In genomic region chr16:8867483-8868271, GRCh38 we compare ENCODE assay signal across 9 cellular contexts. TPM values are rescaled to one million over a fixed set of nuclear protein-coding genes. Genes with fewer than 3 reads are reported as not detected.
DNase-seq lines count a peak whose midpoint lies in the region; ATAC-seq, FAIRE-seq and TF ChIP-seq lines count a peak whose summit lies in the region.
"Had no signal": no experiment of that assay in that cellular context is flagged by ENCODE, and none has a peak within 500 bp of the region (broad histone marks: within the 10 kb centered on the region; RNA-seq: fewer than 3 reads in every experiment).

No MANE protein-coding gene starts in this region.

- H3K4me1 Mint-ChIP-seq in T-helper 2 cell treated with Interferon-gamma antibody and Interleukin-4, amounts not matched to agents 5 μg/mL and 100 μg/mL, for 36 hours (ENCODE audit: low read depth) = peaks cover 36% of the 10 kb centered on the region
- peaks cover 32% of the 10 kb centered on the region for H3K4me1 Mint-ChIP-seq in endothelial cell (ENCODE audit: unreplicated experiment)
- H3K4me1 Mint-ChIP-seq in naive B cell = peaks cover 50 to 69% (median 61%) of the 10 kb centered on the region in 3 donors

- H3K4me2 ChIP-seq in A549 (peak overlapping the region; percentile 98), GM23248 (ENCODE audit: unreplicated experiment) (peak overlapping the region; percentile 100)

- no peak for TF ChIP-seq POLR2A in A549 (IDR thresholded peaks at IDR 0.05; ENCODE audit: low read length)

- ATAC-seq in A549 = no peak
- peak; percentile 3 for ATAC-seq in naive B cell (ENCODE audit: low read depth in 2 of 2)

- peaks cover 15% of the 10 kb centered on the region for H3K36me3 Mint-ChIP-seq in T-helper 2 cell treated with Interferon-gamma antibody and Interleukin-4, amounts not matched to agents 5 μg/mL and 100 μg/mL, for 36 hours (ENCODE audit: low read depth)
- H3K36me3 Mint-ChIP-seq in endothelial cell (ENCODE audit: low read depth, unreplicated experiment) = peaks cover 5% of the 10 kb centered on the region
- H3K36me3 Mint-ChIP-seq in naive B cell = no peaks in the 10 kb centered on the region

- FAIRE-seq in A549 (lab: Jason Lieb, UNC) = no peak
- FAIRE-seq: islet of Langerhans had no signal

- H3K27me3 ChIP-seq in GM23248 (replicated peaks; ENCODE audit: insufficient read depth) = no peaks in the 10 kb centered on the region

- H2AFZ ChIP-seq in GM23248 = peak overlapping the region; percentile 69

- CTCF ChIA-PET in A549 (lab: Yijun Ruan, JAX) = interaction anchor here (1.4 to 7.9 kb wide), 3 partner anchors 8 to 14 kb away, joined by 4 to 84 read pairs (median 5); partner anchors contain the start of gene LITAFD

- H4K20me1 ChIP-seq in GM23248 (ENCODE audit: insufficient read depth) = peaks cover 2% of the 10 kb centered on the region; the same call in 1 of the 2 replicates

- H3F3A ChIP-seq in GM23248 (ENCODE audit: insufficient read depth) = peaks cover 27% of the 10 kb centered on the region

- H3K9ac ChIP-seq in GM23248 = peak overlapping the region; percentile 89

- no peaks in the 10 kb centered on the region for H3K36me3 ChIP-seq in GM23248 (ENCODE audit: low read depth)

- DNase-seq in A549 (ENCODE audit: low read depth in 1 of 2, low spot score in 1 of 2) (no peak), GM23248 (peak; percentile 60), endothelial cell (ENCODE audit: low spot score) (no peak), naive B cell (no peak), cortex of kidney (lab: John Stamatoyannopoulos, UW) (no peak), KBM-7 (no peak), NCI-H446 treated with DMSO at 0.1 percent for 48 hours (lab: John Stamatoyannopoulos, UW) (no peak)
- no peak for DNase-seq in T-helper 2 cell treated with Interferon-gamma antibody and Interleukin-4, amounts not matched to agents 5 μg/mL and 100 μg/mL, for 36 hours (ENCODE audit: low spot score)

- peaks cover 78% of the 10 kb centered on the region for H3K4me1 ChIP-seq in A549
- peaks cover 23% of the 10 kb centered on the region for H3K4me1 ChIP-seq in GM23248 (ENCODE audit: insufficient read depth)

- no peaks in the 10 kb centered on the region for H3K9me3 ChIP-seq in A549
- H3K9me3 ChIP-seq in GM23248 (ENCODE audit: low read depth) = no peaks in the 10 kb centered on the region

- peak overlapping the region; percentile 89 for H3K4me3 Mint-ChIP-seq in T-helper 2 cell treated with Interferon-gamma antibody and Interleukin-4, amounts not matched to agents 5 μg/mL and 100 μg/mL, for 36 hours
- H3K4me3 Mint-ChIP-seq in endothelial cell (ENCODE audit: unreplicated experiment) (peak overlapping the region; percentile 98), naive B cell (peak overlapping the region; percentile 89 to 99 (median 96))

- H3K9me3 Mint-ChIP-seq in T-helper 2 cell treated with Interferon-gamma antibody and Interleukin-4, amounts not matched to agents 5 μg/mL and 100 μg/mL, for 36 hours = no peaks in the 10 kb centered on the region
- H3K9me3 Mint-ChIP-seq in endothelial cell (ENCODE audit: unreplicated experiment) (no peaks in the 10 kb centered on the region), naive B cell (no peaks in the 10 kb centered on the region)

- TF ChIP-seq CTCF in A549 (IDR thresholded peaks at IDR 0.05) = no peak
- TF ChIP-seq CTCF in endothelial cell (IDR thresholded peaks at IDR 0.05; ENCODE audit: unreplicated experiment) = no peak

- TF ChIP-seq RAD21 in A549 (conservative IDR thresholded peaks at IDR 0.05 in 1 of 2, IDR thresholded peaks at IDR 0.05 in 1 of 2) = no peak

- no peaks in the 10 kb centered on the region for H3K27me3 Mint-ChIP-seq in T-helper 2 cell treated with Interferon-gamma antibody and Interleukin-4, amounts not matched to agents 5 μg/mL and 100 μg/mL, for 36 hours (ENCODE audit: low read depth)
- H3K27me3 Mint-ChIP-seq in endothelial cell (ENCODE audit: unreplicated experiment) (peaks cover 12% of the 10 kb centered on the region), naive B cell (no peaks in the 10 kb centered on the region)

- peak overlapping the region; percentile 91 for H3K27ac Mint-ChIP-seq in T-helper 2 cell treated with Interferon-gamma antibody and Interleukin-4, amounts not matched to agents 5 μg/mL and 100 μg/mL, for 36 hours
- H3K27ac Mint-ChIP-seq in endothelial cell (ENCODE audit: unreplicated experiment) (peak overlapping the region; percentile 89), naive B cell (peak overlapping the region in 5 of 6 donors; percentile 88 to 98 (median 92))

- H3K27ac ChIP-seq in A549 (peak overlapping the region; percentile 91 to 94), GM23248 (peak overlapping the region; percentile 84)

- H3K4me3 ChIP-seq in A549 (peak overlapping the region; percentile 60), GM23248 (peak overlapping the region; percentile 97)

- POLR2A ChIA-PET in A549 (lab: Yijun Ruan, JAX) = interaction anchor here (0.6 to 2.7 kb wide), 4 partner anchors 12 to 1441 kb away, joined by 3 to 24 read pairs (median 6); no protein-coding TSS in a partner anchor

- TF ChIP-seq EP300 in A549 (IDR thresholded peaks at IDR 0.05) = no peak

- WGBS in A549 (ENCODE audit: missing lambda C conversion rate) = 13% methylated on average over 22 of the region's 26 CpGs
- WGBS in GM23248 (ENCODE audit: low coverage in 1 of 2, low lambda C conversion rate in 2 of 2, missing lambda C conversion rate in 2 of 2), 2 experiments = 0 to 1% methylated on average over 26 of the region's 26 CpGs

- H3K79me2 ChIP-seq in GM23248 (ENCODE audit: insufficient read depth) = peaks cover 55% of the 10 kb centered on the region

- in situ Hi-C loops in GM23248 (cut with MboI) (no loop called here), KBM-7 (cut with MboI; ENCODE audit: low pct_unique_long_range_greater_than_20kb, low sequenced_read_pairs) (no loop called here)

- H3K9me2 ChIP-seq in GM23248 (ENCODE audit: insufficient read depth) = no peaks in the 10 kb centered on the region

TF ChIP-seq in A549, 52 proteins besides CTCF, POLR2A, EP300 and RAD21:
- TF ChIP-seq REST (IDR thresholded peaks at IDR 0.05) (no peak), CHD2 (IDR thresholded peaks at IDR 0.05; ENCODE audit: low read length, partially characterized antibody) (no peak), HEYL (CRISPR knock-in tag; IDR thresholded peaks at IDR 0.05) (no peak), ZSCAN20 (CRISPR knock-in tag; IDR thresholded peaks at IDR 0.05) (no peak), RFX5 (IDR thresholded peaks at IDR 0.05) (no peak), KDM5A (IDR thresholded peaks at IDR 0.05) (no peak), MAX (IDR thresholded peaks at IDR 0.05) (0 out of 2 replicates have a peak, but pooled peaks have one; percentile 13), KDM1A (IDR thresholded peaks at IDR 0.05; ENCODE audit: low read depth) (no peak)

RNA-seq across cellular contexts. Expression of gene CARHSP1, which starts 1.1 kb away (rescaled TPM):
- 47.8 and 53.9 TPM in 2 replicates for polyA plus RNA-seq in A549 (2011; rRNA removed)
- polyA plus RNA-seq in A549 (2012; cell fraction: cytosol; rRNA removed) = 192 and 210 TPM in 2 replicates
- 104 and 147 TPM in 2 replicates for polyA plus RNA-seq in A549 (2012; cell fraction: nucleus; rRNA removed)
- 137 to 173 TPM (median 172 TPM) in 3 replicates for polyA plus RNA-seq in A549 (2017; fragmentation: RNase III; extraction: RNeasy Plus Mini Kit Qiagen cat#74134 plus additional on column Dnase treatment)
- polyA minus RNA-seq in A549 (2011; rRNA and poly(A)+ RNA removed) = 70.2 and 86.8 TPM in 2 replicates
- 129 and 143 TPM in 2 replicates for total RNA-seq in GM23248 (2014; rRNA removed; shearing (Covaris generic))
- 150 and 156 TPM in 2 replicates for polyA plus RNA-seq in GM23248 (2016; fragmentation: Nextera tagmentation; extraction: Ambion mirVana)
- total RNA-seq in endothelial cell (ENCODE audit: unreplicated experiment) = 127 TPM
- 10 to 100 TPM; 37.0 to 62.1 (median 50.3) TPM for polyA plus RNA-seq in naive B cell (ENCODE audit: low read depth in 6 of 6)

RNA-seq across cellular contexts. Expression of gene LITAFD, which starts 14.5 kb away (rescaled TPM):
- polyA plus RNA-seq in A549 (2011; rRNA removed) (not detected in 2 replicates), A549 (2017; fragmentation: RNase III; extraction: RNeasy Plus Mini Kit Qiagen cat#74134 plus additional on column Dnase treatment) (not detected in 3 replicates), GM23248 (2016; fragmentation: Nextera tagmentation; extraction: Ambion mirVana) (not detected in 2 replicates), naive B cell (ENCODE audit: low read depth in 6 of 6) (not detected)
- not detected in 2 replicates for polyA plus RNA-seq in A549 (2012; cell fraction: cytosol; rRNA removed)
- not detected in 2 replicates for polyA plus RNA-seq in A549 (2012; cell fraction: nucleus; rRNA removed)
- polyA minus RNA-seq in A549 (2011; rRNA and poly(A)+ RNA removed) = not detected in 2 replicates
- total RNA-seq in GM23248 (2014; rRNA removed; shearing (Covaris generic)) = not detected in 2 replicates
- total RNA-seq in endothelial cell (ENCODE audit: unreplicated experiment) = not detected

Comparison
In these comparisons a context has a peak if more than half of its experiments do, and no peak if none do; other contexts are left out.
1. ATAC-seq: peak in naive B cell (2 of 2); none in A549 (0 of 2).
2. Peak in every context shown above with its lines, with median percentiles within 50 percentile points of each other: H3K27ac Mint-ChIP-seq and H3K4me3 Mint-ChIP-seq.